Comparison of ENCODE assay signal across 2 cellular contexts in the genomic region with DNA sequence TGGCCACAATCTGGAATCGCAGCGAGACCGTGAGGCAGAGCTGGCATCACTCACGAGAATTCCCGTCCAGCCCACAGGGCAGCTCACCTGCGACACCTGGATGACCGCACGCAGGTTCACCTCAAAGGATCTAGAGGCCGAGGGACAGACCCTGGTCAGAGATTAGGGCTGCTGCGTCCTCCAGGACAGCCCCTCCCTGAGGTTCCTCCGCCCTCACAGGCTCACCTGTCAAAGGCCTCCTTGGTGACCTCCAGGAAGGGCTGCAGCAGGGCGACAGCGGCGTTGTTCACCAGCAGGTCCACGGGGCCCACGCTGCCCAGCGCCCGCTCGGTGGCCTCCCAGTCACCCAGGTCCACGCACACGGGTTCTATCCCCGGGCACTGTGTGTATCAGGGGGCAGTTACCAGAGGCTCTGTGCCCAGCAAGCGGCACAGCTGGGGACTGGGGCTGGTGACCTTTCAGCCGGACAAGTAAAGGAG.
TF ChIP-seq lines count a peak whose summit lies in the region.

No MANE protein-coding gene starts in this region.

TF ChIP-seq in SK-N-SH, 30 proteins besides CTCF, POLR2A, EP300 and RAD21:
- no peak for TF ChIP-seq NRF1 (IDR thresholded peaks at IDR 0.05; ENCODE audit: low read depth, low read length)
- TF ChIP-seq MXI1 (IDR thresholded peaks at IDR 0.05; ENCODE audit: low read depth, low read length): no peak
- TF ChIP-seq GATA2 (CRISPR knock-in tag; IDR thresholded peaks at IDR 0.05): no peak
- 0 out of 2 replicates have a peak, but pooled peaks have one; percentile 14 for TF ChIP-seq REST (IDR thresholded peaks at IDR 0.05; ENCODE audit: low read depth, low read length)

TF ChIP-seq in SK-N-SH treated with all-trans-retinoic acid at 6 μM for 48 hours, 23 proteins besides CTCF, POLR2A, EP300 and RAD21:
- TF ChIP-seq ZNF8 (CRISPR knock-in tag; IDR thresholded peaks at IDR 0.05) (no peak), OSR1 (CRISPR knock-in tag; IDR thresholded peaks at IDR 0.05) (no peak), TOX (CRISPR knock-in tag; IDR thresholded peaks at IDR 0.05; ENCODE audit: borderline replicate concordance) (no peak), ZNF70 (CRISPR knock-in tag; IDR thresholded peaks at IDR 0.05) (no peak), ARNTL (CRISPR knock-in tag; IDR thresholded peaks at IDR 0.05; ENCODE audit: borderline replicate concordance, low read depth) (no peak), ZC3H10 (CRISPR knock-in tag; IDR thresholded peaks at IDR 0.05) (no peak), ZFP30 (CRISPR knock-in tag; IDR thresholded peaks at IDR 0.05) (no peak), CSDC2 (CRISPR knock-in tag; IDR thresholded peaks at IDR 0.05) (no peak), ZFP3 (CRISPR knock-in tag; IDR thresholded peaks at IDR 0.05) (no peak), RARB (CRISPR knock-in tag; IDR thresholded peaks at IDR 0.05) (no peak), ISL1 (CRISPR knock-in tag; IDR thresholded peaks at IDR 0.05) (no peak), PPARA (CRISPR knock-in tag; IDR thresholded peaks at IDR 0.05; ENCODE audit: borderline replicate concordance) (no peak), GLIS3 (CRISPR knock-in tag; IDR thresholded peaks at IDR 0.05) (no peak)
- TF ChIP-seq, protein P1, sequence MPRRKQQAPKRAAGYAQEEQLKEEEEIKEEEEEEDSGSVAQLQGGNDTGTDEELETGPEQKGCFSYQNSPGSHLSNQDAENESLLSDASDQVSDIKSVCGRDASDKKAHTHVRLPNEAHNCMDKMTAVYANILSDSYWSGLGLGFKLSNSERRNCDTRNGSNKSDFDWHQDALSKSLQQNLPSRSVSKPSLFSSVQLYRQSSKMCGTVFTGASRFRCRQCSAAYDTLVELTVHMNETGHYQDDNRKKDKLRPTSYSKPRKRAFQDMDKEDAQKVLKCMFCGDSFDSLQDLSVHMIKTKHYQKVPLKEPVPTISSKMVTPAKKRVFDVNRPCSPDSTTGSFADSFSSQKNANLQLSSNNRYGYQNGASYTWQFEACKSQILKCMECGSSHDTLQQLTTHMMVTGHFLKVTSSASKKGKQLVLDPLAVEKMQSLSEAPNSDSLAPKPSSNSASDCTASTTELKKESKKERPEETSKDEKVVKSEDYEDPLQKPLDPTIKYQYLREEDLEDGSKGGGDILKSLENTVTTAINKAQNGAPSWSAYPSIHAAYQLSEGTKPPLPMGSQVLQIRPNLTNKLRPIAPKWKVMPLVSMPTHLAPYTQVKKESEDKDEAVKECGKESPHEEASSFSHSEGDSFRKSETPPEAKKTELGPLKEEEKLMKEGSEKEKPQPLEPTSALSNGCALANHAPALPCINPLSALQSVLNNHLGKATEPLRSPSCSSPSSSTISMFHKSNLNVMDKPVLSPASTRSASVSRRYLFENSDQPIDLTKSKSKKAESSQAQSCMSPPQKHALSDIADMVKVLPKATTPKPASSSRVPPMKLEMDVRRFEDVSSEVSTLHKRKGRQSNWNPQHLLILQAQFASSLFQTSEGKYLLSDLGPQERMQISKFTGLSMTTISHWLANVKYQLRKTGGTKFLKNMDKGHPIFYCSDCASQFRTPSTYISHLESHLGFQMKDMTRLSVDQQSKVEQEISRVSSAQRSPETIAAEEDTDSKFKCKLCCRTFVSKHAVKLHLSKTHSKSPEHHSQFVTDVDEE (CRISPR knock-in tag; IDR thresholded peaks at IDR 0.05): no peak
- TF ChIP-seq, protein P2, sequence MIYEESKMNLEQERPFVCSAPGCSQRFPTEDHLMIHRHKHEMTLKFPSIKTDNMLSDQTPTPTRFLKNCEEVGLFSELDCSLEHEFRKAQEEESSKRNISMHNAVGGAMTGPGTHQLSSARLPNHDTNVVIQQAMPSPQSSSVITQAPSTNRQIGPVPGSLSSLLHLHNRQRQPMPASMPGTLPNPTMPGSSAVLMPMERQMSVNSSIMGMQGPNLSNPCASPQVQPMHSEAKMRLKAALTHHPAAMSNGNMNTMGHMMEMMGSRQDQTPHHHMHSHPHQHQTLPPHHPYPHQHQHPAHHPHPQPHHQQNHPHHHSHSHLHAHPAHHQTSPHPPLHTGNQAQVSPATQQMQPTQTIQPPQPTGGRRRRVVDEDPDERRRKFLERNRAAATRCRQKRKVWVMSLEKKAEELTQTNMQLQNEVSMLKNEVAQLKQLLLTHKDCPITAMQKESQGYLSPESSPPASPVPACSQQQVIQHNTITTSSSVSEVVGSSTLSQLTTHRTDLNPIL (CRISPR knock-in tag; IDR thresholded peaks at IDR 0.05; ENCODE audit: low read depth): no peak
- TF ChIP-seq, protein P3, sequence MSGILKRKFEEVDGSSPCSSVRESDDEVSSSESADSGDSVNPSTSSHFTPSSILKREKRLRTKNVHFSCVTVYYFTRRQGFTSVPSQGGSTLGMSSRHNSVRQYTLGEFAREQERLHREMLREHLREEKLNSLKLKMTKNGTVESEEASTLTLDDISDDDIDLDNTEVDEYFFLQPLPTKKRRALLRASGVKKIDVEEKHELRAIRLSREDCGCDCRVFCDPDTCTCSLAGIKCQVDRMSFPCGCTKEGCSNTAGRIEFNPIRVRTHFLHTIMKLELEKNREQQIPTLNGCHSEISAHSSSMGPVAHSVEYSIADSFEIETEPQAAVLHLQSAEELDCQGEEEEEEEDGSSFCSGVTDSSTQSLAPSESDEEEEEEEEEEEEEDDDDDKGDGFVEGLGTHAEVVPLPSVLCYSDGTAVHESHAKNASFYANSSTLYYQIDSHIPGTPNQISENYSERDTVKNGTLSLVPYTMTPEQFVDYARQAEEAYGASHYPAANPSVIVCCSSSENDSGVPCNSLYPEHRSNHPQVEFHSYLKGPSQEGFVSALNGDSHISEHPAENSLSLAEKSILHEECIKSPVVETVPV (CRISPR knock-in tag; IDR thresholded peaks at IDR 0.05): no peak
- TF ChIP-seq, protein P4, sequence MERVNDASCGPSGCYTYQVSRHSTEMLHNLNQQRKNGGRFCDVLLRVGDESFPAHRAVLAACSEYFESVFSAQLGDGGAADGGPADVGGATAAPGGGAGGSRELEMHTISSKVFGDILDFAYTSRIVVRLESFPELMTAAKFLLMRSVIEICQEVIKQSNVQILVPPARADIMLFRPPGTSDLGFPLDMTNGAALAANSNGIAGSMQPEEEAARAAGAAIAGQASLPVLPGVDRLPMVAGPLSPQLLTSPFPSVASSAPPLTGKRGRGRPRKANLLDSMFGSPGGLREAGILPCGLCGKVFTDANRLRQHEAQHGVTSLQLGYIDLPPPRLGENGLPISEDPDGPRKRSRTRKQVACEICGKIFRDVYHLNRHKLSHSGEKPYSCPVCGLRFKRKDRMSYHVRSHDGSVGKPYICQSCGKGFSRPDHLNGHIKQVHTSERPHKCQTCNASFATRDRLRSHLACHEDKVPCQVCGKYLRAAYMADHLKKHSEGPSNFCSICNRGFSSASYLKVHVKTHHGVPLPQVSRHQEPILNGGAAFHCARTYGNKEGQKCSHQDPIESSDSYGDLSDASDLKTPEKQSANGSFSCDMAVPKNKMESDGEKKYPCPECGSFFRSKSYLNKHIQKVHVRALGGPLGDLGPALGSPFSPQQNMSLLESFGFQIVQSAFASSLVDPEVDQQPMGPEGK (CRISPR knock-in tag; IDR thresholded peaks at IDR 0.05; ENCODE audit: borderline replicate concordance): no peak
